In the genomic region with DNA sequence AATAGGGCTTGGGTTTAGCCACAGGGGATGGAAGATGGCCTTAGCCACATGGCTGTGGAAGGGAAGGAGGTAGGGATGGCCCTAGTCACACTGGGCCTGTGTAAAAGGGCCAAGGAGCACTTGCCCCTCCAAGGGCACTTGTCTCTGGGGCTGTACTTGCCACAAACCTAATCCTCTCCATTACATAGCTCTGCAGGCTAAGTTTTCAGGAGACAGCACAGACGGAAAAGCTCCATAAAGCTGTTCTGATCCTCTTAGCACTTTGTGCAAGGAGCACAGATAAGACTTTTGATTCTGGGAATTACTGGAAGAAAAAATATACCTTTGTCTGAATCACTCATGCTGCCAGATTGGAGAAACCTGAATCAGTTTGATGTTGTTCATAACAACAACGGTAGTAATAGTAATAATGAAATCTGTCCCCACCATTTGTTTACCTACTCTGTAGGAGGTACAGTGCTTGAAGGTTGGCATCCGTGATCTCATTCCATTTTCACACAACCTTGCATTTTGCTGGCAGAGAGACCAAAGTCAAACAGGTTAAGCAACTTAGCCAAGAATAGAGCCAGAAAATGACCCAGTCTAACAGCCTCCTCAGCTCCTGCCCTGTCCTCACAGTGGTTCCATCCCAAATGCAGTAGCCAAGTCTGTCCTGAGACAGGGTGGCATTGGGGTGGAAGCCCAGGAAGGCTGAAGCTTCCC, we compare ENCODE assay signal across 1 cellular context.
TF ChIP-seq lines count a peak whose summit lies in the region.

No MANE protein-coding gene starts in this region.

TF ChIP-seq in HEK293, 187 proteins besides CTCF, POLR2A, EP300 and RAD21 (continued from another document):
- TF ChIP-seq ZNF560 (tag by site-specific recombination; IDR thresholded peaks at IDR 0.05; ENCODE audit: borderline replicate concordance) (no peak), OSR2 (tag by site-specific recombination; IDR thresholded peaks at IDR 0.05) (peak; percentile 60), ZNF530 (tag by site-specific recombination; IDR thresholded peaks at IDR 0.05; ENCODE audit: low read depth) (no peak), ZNF600 (tag by site-specific recombination; IDR thresholded peaks at IDR 0.05) (peak; percentile 50), ZBTB21 (tag by site-specific recombination; IDR thresholded peaks at IDR 0.05) (0 out of 2 replicates have a peak, but pooled peaks have one; percentile 14), ZNF473 (tag by site-specific recombination; IDR thresholded peaks at IDR 0.05) (no peak), ZBTB8A (tag by site-specific recombination; IDR thresholded peaks at IDR 0.05) (no peak), KLF7 (tag by site-specific recombination; IDR thresholded peaks at IDR 0.05; ENCODE audit: borderline replicate concordance) (no peak), ZNF76 (tag by site-specific recombination; IDR thresholded peaks at IDR 0.05; ENCODE audit: borderline replicate concordance, low read depth) (no peak), ZNF223 (tag by site-specific recombination; IDR thresholded peaks at IDR 0.05) (no peak), ZNF837 (tag by site-specific recombination; IDR thresholded peaks at IDR 0.05) (no peak), ZNF580 (tag by site-specific recombination; IDR thresholded peaks at IDR 0.05) (0 out of 2 replicates have a peak, but pooled peaks have one; percentile 8), PRDM4 (tag by site-specific recombination; IDR thresholded peaks at IDR 0.05) (no peak), ZNF391 (tag by site-specific recombination; IDR thresholded peaks at IDR 0.05; ENCODE audit: borderline replicate concordance, low read depth) (no peak), ZNF660 (tag by site-specific recombination; IDR thresholded peaks at IDR 0.05) (0 out of 2 replicates have a peak, but pooled peaks have one; percentile 34), ZNF211 (tag by site-specific recombination; IDR thresholded peaks at IDR 0.05; ENCODE audit: low read depth) (no peak), ZFP69B (tag by site-specific recombination; IDR thresholded peaks at IDR 0.05) (peak; percentile 24; the same call in 1 of the 2 replicates)
- TF ChIP-seq, protein P1, sequence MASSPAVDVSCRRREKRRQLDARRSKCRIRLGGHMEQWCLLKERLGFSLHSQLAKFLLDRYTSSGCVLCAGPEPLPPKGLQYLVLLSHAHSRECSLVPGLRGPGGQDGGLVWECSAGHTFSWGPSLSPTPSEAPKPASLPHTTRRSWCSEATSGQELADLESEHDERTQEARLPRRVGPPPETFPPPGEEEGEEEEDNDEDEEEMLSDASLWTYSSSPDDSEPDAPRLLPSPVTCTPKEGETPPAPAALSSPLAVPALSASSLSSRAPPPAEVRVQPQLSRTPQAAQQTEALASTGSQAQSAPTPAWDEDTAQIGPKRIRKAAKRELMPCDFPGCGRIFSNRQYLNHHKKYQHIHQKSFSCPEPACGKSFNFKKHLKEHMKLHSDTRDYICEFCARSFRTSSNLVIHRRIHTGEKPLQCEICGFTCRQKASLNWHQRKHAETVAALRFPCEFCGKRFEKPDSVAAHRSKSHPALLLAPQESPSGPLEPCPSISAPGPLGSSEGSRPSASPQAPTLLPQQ (tag by site-specific recombination; IDR thresholded peaks at IDR 0.05): peak; percentile 38; the same call in 1 of the 2 replicates
